In the genomic region with DNA sequence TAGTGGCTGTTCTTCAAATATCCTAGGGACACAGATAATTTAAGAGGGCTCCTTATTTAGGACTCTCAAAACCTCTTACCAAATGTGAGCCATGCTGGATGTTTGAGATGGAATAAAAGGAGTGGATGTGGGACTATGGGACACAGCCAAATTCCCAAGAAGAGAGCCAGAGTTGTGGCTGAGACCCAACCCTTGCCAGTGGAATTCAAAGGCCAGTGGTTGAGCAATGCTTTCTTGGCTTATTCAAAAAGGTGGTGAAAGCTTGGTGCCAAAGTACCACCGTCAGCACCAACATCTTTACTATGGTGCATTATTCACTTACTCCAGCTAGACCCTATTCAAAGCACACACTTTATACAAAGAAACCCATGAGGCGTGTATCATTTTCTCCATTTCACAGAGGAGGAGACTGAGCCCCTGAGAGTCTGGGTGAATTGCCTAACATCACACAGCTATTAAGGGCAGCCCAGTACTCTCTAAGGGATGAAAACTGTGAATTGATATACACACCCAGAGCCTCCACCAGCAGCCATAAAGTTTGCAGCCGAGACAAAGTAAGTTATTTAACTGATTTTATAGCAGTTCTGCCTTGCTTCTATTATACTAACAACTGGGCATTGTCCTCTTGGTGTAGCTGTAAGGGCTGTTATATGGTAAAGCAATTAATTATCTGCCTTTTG, we compare ENCODE assay signal across 18 cellular contexts.
"Had no signal": no experiment of that assay in that cellular context is flagged by ENCODE, and none has a peak within 500 bp of the region (broad histone marks: within the 10 kb centered on the region; RNA-seq: fewer than 3 reads in every experiment).

No MANE protein-coding gene starts in this region.

- H3K4me1 ChIP-seq: upper lobe of right lung had no signal

- H3K27ac Mint-ChIP-seq: activated CD8-positive, alpha-beta memory T cell treated with anti-CD3 and anti-CD28 coated beads, Interleukin-2, amount 10 ng/mL, durations not matched to agents 7 days and 5 days; activated naive CD4-positive, alpha-beta T cell treated with anti-CD3 and anti-CD28 coated beads, Interleukin-2, amount 50 U/mL, for 72 hours; activated T-cell treated with anti-CD3 and anti-CD28 coated beads, Interleukin-2, amount 50 U/mL, for 24 hours; natural killer cell treated with Interleukin-12 subunit alpha and Interleukin-12 subunit beta and Interleukin-15 and Interleukin-18, amount 100 ng/mL, for 72 hours had no signal

- H3K36me3 Mint-ChIP-seq: activated CD8-positive, alpha-beta memory T cell treated with anti-CD3 and anti-CD28 coated beads, Interleukin-2, amount 10 ng/mL, durations not matched to agents 7 days and 5 days; activated naive CD4-positive, alpha-beta T cell treated with anti-CD3 and anti-CD28 coated beads, Interleukin-2, amount 50 U/mL, for 72 hours; natural killer cell treated with Interleukin-12 subunit alpha and Interleukin-12 subunit beta and Interleukin-15 and Interleukin-18, amount 100 ng/mL, for 72 hours had no signal

- H3K27ac ChIP-seq: dorsolateral prefrontal cortex, psoas muscle, upper lobe of right lung had no signal

- H3K27me3 ChIP-seq: dorsolateral prefrontal cortex, upper lobe of right lung had no signal

- H3K4me3 Mint-ChIP-seq: activated CD8-positive, alpha-beta memory T cell treated with anti-CD3 and anti-CD28 coated beads, Interleukin-2, amount 10 ng/mL, durations not matched to agents 7 days and 5 days; activated T-cell treated with anti-CD3 and anti-CD28 coated beads, Interleukin-2, amount 50 U/mL, for 24 hours; natural killer cell treated with Interleukin-12 subunit alpha and Interleukin-12 subunit beta and Interleukin-15 and Interleukin-18, amount 100 ng/mL, for 72 hours had no signal

- H3K4me3 ChIP-seq: dorsolateral prefrontal cortex, lung, psoas muscle, upper lobe of right lung had no signal

- DNase-seq: activated CD4-positive, alpha-beta T cell treated with anti-CD3 and anti-CD28 coated beads for 1 hour; activated CD4-positive, alpha-beta T cell treated with anti-CD3 and anti-CD28 coated beads, Interleukin-2, amount 50 U/mL, for 48 hours; activated CD8-positive, alpha-beta memory T cell treated with anti-CD3 and anti-CD28 coated beads, Interleukin-2, amount 10 ng/mL, durations not matched to agents 7 days and 5 days; activated effector memory CD4-positive, alpha-beta T cell treated with Interleukin-2 at 50 U/mL for 16 hours; activated T-cell treated with anti-CD3 and anti-CD28 coated beads, Interleukin-2, amount 50 U/mL, for 24 hours; amygdala; dorsolateral prefrontal cortex; nucleus accumbens; psoas muscle; stimulated activated CD4-positive, alpha-beta T cell treated with anti-CD3 and anti-CD28 coated beads, Interleukin-2, amount 100 ng/mL, for 48 hours; stimulated activated naive CD4-positive, alpha-beta T cell treated with Interleukin-2 at 50 U/mL for 16 hours; T-helper 9 cell; upper lobe of right lung had no signal

- H3K9me3 Mint-ChIP-seq: activated naive CD4-positive, alpha-beta T cell treated with anti-CD3 and anti-CD28 coated beads, Interleukin-2, amount 50 U/mL, for 72 hours had no signal

- H3K4me1 Mint-ChIP-seq: activated CD8-positive, alpha-beta memory T cell treated with anti-CD3 and anti-CD28 coated beads, Interleukin-2, amount 10 ng/mL, durations not matched to agents 7 days and 5 days had no signal

- H3K9me3 ChIP-seq: psoas muscle, upper lobe of right lung had no signal

- FAIRE-seq: bronchial epithelial cell, endometrium had no signal

- H3K27me3 Mint-ChIP-seq: activated CD8-positive, alpha-beta memory T cell treated with anti-CD3 and anti-CD28 coated beads, Interleukin-2, amount 10 ng/mL, durations not matched to agents 7 days and 5 days; activated T-cell treated with anti-CD3 and anti-CD28 coated beads, Interleukin-2, amount 50 U/mL, for 24 hours; natural killer cell treated with Interleukin-12 subunit alpha and Interleukin-12 subunit beta and Interleukin-15 and Interleukin-18, amount 100 ng/mL, for 72 hours had no signal

- H3K36me3 ChIP-seq: upper lobe of right lung had no signal
